1 cellular context compared by ENCODE assay signal in genomic region chr7:20787658-20788057, GRCh38.
TF ChIP-seq lines count a peak whose summit lies in the region.

No MANE protein-coding gene starts in this region.

TF ChIP-seq in IMR-90, 13 proteins besides CTCF, POLR2A, EP300 and RAD21 (continued from another document):
- no peak for TF ChIP-seq ELK1 (IDR thresholded peaks at IDR 0.05; ENCODE audit: borderline replicate concordance, low read depth, low read length)
- no peak for TF ChIP-seq NFE2L2 (IDR thresholded peaks at IDR 0.05; ENCODE audit: low read depth, low read length)
- TF ChIP-seq, protein P1, sequence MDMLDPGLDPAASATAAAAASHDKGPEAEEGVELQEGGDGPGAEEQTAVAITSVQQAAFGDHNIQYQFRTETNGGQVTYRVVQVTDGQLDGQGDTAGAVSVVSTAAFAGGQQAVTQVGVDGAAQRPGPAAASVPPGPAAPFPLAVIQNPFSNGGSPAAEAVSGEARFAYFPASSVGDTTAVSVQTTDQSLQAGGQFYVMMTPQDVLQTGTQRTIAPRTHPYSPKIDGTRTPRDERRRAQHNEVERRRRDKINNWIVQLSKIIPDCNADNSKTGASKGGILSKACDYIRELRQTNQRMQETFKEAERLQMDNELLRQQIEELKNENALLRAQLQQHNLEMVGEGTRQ (IDR thresholded peaks at IDR 0.05; ENCODE audit: low read depth, low read length): no peak
- TF ChIP-seq MAZ (IDR thresholded peaks at IDR 0.05; ENCODE audit: borderline replicate concordance, low read depth, low read length): no peak
- TF ChIP-seq BHLHE40 (IDR thresholded peaks at IDR 0.05; ENCODE audit: low read depth, low read length): no peak
- TF ChIP-seq MAFK (IDR thresholded peaks at IDR 0.05; ENCODE audit: low read depth, low read length): no peak
- no peak for TF ChIP-seq CEBPB (IDR thresholded peaks at IDR 0.05; ENCODE audit: low read depth, low read length)
- TF ChIP-seq RFX5 (IDR thresholded peaks at IDR 0.05; ENCODE audit: low read depth, low read length): no peak
